ENCODE assay signal across 8 cellular contexts in the genomic region with DNA sequence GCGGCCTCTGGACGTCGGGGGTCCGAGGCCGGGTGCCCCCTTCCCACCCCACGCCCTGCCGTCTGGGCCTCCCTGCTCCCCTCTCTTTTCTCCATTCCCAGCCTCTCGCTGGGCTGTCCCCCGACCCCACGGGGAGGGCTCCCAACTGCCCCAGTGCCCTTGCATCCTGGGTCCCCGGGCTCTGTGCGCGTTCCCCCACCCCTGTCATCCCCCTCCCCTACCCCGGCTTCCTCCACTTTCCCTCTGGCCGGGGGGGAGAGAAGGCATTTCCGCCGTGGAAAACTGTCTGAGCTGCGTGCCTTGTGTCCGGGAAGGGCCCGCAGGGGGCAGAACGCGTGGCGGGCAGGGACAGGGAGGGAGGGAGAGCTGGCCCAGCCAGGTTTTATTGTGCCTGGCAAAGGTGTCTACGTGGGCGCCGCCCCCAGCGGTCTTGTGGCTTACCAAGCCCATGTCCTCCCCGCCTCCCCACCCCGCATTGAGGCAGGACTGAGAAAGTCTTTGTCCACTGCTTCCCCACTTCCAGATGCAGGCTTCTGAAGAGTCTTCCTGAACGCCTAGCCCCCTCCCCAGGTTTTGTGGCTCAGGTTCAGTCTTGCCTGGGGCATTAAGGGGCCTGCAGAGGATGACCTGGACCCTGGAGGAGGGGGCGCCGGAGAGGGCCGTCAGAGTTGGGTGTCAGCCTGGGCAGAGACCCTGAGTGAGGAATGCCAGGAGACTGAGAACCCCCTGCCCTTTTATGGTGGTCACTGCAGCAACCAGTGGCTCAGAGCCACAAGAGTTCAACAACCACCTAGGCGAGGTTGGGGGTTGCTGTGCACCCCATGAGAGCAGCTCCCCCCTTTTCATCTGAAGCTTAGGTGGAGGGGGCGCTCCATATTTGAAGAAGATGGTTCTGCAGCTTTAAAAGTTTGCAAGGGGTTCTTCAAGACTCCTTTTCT. TPM values are rescaled to one million over a fixed set of nuclear protein-coding genes. Genes with fewer than 3 reads are reported as not detected.
A peak's percentile ranks its signal among the peaks of the same experiment; 100 is the strongest.
DNase-seq lines count a peak whose midpoint lies in the region; ATAC-seq and TF ChIP-seq lines count a peak whose summit lies in the region.

No MANE protein-coding gene starts in this region.

- H3K4me1 Mint-ChIP-seq in CD8-positive, alpha-beta memory T cell, result peaks cover 37 to 86% (median 49%) of the 10 kb centered on the region in 3 donors
- peaks cover 21 to 32% (median 30%) of the 10 kb centered on the region in 3 donors for H3K4me1 Mint-ChIP-seq in IgD-negative memory B cell

- 11% methylated on average over 24 of the region's 35 CpGs for WGBS in smooth muscle cell (ENCODE audit: low lambda C conversion rate)

- peaks cover 4% of the 10 kb centered on the region for H3F3A ChIP-seq in smooth muscle cell (ENCODE audit: low read depth)

- H3K27me3 ChIP-seq in CD8-positive, alpha-beta memory T cell (ENCODE audit: insufficient read depth, low read length, poor library complexity, severe bottlenecking), result no peaks in the 10 kb centered on the region
- peaks cover 7% of the 10 kb centered on the region for H3K27me3 ChIP-seq in iPS-18a (ENCODE audit: control insufficient read depth, insufficient read depth, low read length)
- H3K27me3 ChIP-seq in smooth muscle cell (ENCODE audit: low read depth), result no peaks in the 10 kb centered on the region

- no peaks in the 10 kb centered on the region for H3K36me3 ChIP-seq in CD8-positive, alpha-beta memory T cell (ENCODE audit: insufficient read depth, low read length)
- no peaks in the 10 kb centered on the region for H3K36me3 ChIP-seq in iPS-18a (ENCODE audit: control insufficient read depth, low read depth, low read length)
- no peaks in the 10 kb centered on the region for H3K36me3 ChIP-seq in smooth muscle cell (ENCODE audit: low read depth)

- peaks cover 3 to 6% of the 10 kb centered on the region in 2 donors for H3K27me3 Mint-ChIP-seq in CD8-positive, alpha-beta memory T cell
- peaks cover 10% of the 10 kb centered on the region for H3K27me3 Mint-ChIP-seq in IgD-negative memory B cell

- ATAC-seq in GM21825 (IDR thresholded peaks at IDR 0.05; ENCODE audit: unreplicated experiment), result no peak

- peak; percentile 7 for TF ChIP-seq CTCF in smooth muscle cell (IDR thresholded peaks at IDR 0.05; ENCODE audit: borderline replicate concordance, insufficient read depth, poor library complexity, severe bottlenecking)

- POLR2A ChIA-PET in CD8-positive, alpha-beta memory T cell (lab: Charles Lee), result interaction anchor here (0.8 to 2.1 kb wide), 3 partner anchors 11 to 40 kb away, joined by 3 to 20 read pairs (median 8); no protein-coding TSS in a partner anchor

- no peaks in the 10 kb centered on the region for H3K9me3 ChIP-seq in CD8-positive, alpha-beta memory T cell (ENCODE audit: low read length)
- H3K9me3 ChIP-seq in iPS-18a (ENCODE audit: control insufficient read depth, low read depth, low read length) (no peaks in the 10 kb centered on the region), smooth muscle cell (replicated peaks; ENCODE audit: low read depth) (no peaks in the 10 kb centered on the region)

- H3K4me1 ChIP-seq in CD8-positive, alpha-beta memory T cell (ENCODE audit: insufficient read depth, low read length), result peaks cover 41% of the 10 kb centered on the region
- H3K4me1 ChIP-seq in iPS-18a (ENCODE audit: control insufficient read depth, low read depth, low read length), result peaks cover 65% of the 10 kb centered on the region
- H3K4me1 ChIP-seq in smooth muscle cell (ENCODE audit: low read depth), result peaks cover 53% of the 10 kb centered on the region

- H2AFZ ChIP-seq in smooth muscle cell (ENCODE audit: low read depth), result peak overlapping the region; percentile 13

- H3K4me3 ChIP-seq in CD8-positive, alpha-beta memory T cell (ENCODE audit: low read length), result peak overlapping the region; percentile 4
- peak overlapping the region; percentile 84 for H3K4me3 ChIP-seq in iPS-18a (ENCODE audit: low read length)
- peak overlapping the region; percentile 88 for H3K4me3 ChIP-seq in smooth muscle cell

- peaks cover 48% of the 10 kb centered on the region for H4K20me1 ChIP-seq in smooth muscle cell (ENCODE audit: low read depth)

- no peaks in the 10 kb centered on the region for H3K9me3 Mint-ChIP-seq in CD8-positive, alpha-beta memory T cell
- no peaks in the 10 kb centered on the region for H3K9me3 Mint-ChIP-seq in IgD-negative memory B cell

- peak overlapping the region; percentile 82 for H3K9ac ChIP-seq in iPS-18a (ENCODE audit: low read length)
- H3K9ac ChIP-seq in smooth muscle cell (ENCODE audit: low read depth), result peak overlapping the region; percentile 60

- H3K27ac ChIP-seq in CD8-positive, alpha-beta memory T cell (ENCODE audit: low read depth, low read length), result no peak overlapping the region
- peak overlapping the region; percentile 59 for H3K27ac ChIP-seq in angular gyrus (ENCODE audit: low read depth, low read length)
- H3K27ac ChIP-seq in iPS-18a (ENCODE audit: low read length), result no peak overlapping the region
- H3K27ac ChIP-seq in smooth muscle cell (ENCODE audit: low read depth), result peak overlapping the region; percentile 54

- DNase-seq in CD8-positive, alpha-beta memory T cell, result peak; percentile 29 to 70 (median 43)
- DNase-seq in smooth muscle cell (lab: John Stamatoyannopoulos, UW; ENCODE audit: unreplicated experiment) (no peak), SHP77 treated with DMSO at 0.1 percent for 48 hours (lab: John Stamatoyannopoulos, UW) (no peak)
- no peak for DNase-seq in stimulated activated naive CD4-positive, alpha-beta T cell treated with Interleukin-2 at 50 U/mL for 16 hours (lab: John Stamatoyannopoulos, UW)

- H3K27ac Mint-ChIP-seq in CD8-positive, alpha-beta memory T cell, result peak overlapping the region; percentile 81 to 97 (median 92)
- peak overlapping the region; percentile 66 to 92 (median 84) for H3K27ac Mint-ChIP-seq in IgD-negative memory B cell

- CTCF ChIA-PET in CD8-positive, alpha-beta memory T cell (lab: Charles Lee), result interaction anchor here (1.0 to 3.6 kb wide), 13 partner anchors 10 to 119 kb away, joined by 3 to 44 read pairs (median 5); partner anchors contain the start of gene GPR55

- H3K79me2 ChIP-seq in smooth muscle cell (ENCODE audit: low read depth), result peaks cover 24% of the 10 kb centered on the region

- H3K36me3 Mint-ChIP-seq in CD8-positive, alpha-beta memory T cell, result peaks cover 0 to 2% (median 0%) of the 10 kb centered on the region in 3 donors
- peaks cover 2% of the 10 kb centered on the region for H3K36me3 Mint-ChIP-seq in IgD-negative memory B cell

- peak overlapping the region; percentile 91 to 95 (median 94) for H3K4me3 Mint-ChIP-seq in CD8-positive, alpha-beta memory T cell
- peak overlapping the region; percentile 82 to 94 (median 92) for H3K4me3 Mint-ChIP-seq in IgD-negative memory B cell

- peak overlapping the region; percentile 95 for H3K4me2 ChIP-seq in smooth muscle cell

RNA-seq across cellular contexts. Expression of gene ITM2C, which starts 1.3 kb away (rescaled TPM):
- 10 to 100 TPM; 56.1 to 58.6 TPM for total RNA-seq in CD8-positive, alpha-beta memory T cell
- 50.1 TPM for polyA plus RNA-seq in CD8-positive, alpha-beta memory T cell
- polyA plus RNA-seq in IgD-negative memory B cell (162 TPM), smooth muscle cell (458 and 600 TPM in 2 replicates)
- 344 and 532 TPM in 2 replicates for total RNA-seq in smooth muscle cell

RNA-seq across cellular contexts. Expression of gene GPR55, which starts 59.0 kb away (rescaled TPM):
- total RNA-seq in CD8-positive, alpha-beta memory T cell, result 10 to 100 TPM; 11.1 to 11.6 TPM
- polyA plus RNA-seq in CD8-positive, alpha-beta memory T cell, result 3.5 TPM
- polyA plus RNA-seq in IgD-negative memory B cell, result 1.9 TPM
- total RNA-seq in smooth muscle cell, result not detected in 2 replicates
- polyA plus RNA-seq in smooth muscle cell, result not detected in 2 replicates

Comparison
In these comparisons a context has a peak if more than half of its experiments do, and no peak if none do; other contexts are left out.
1. DNase-seq: peak in CD8-positive, alpha-beta memory T cell (5 of 5); none in smooth muscle cell (single experiment), SHP77 treated with DMSO at 0.1 percent for 48 hours (single experiment) and stimulated activated naive CD4-positive, alpha-beta T cell treated with Interleukin-2 at 50 U/mL for 16 hours (single experiment).
2. H3K27ac ChIP-seq: peak in angular gyrus (single experiment) and smooth muscle cell (single experiment); none in CD8-positive, alpha-beta memory T cell (single experiment) and iPS-18a (single experiment).
3. H3K4me3 ChIP-seq: peak in every context shown above with its lines; median percentile 88 in smooth muscle cell; 84 in iPS-18a; 4 in CD8-positive, alpha-beta memory T cell.